In the genomic region with DNA sequence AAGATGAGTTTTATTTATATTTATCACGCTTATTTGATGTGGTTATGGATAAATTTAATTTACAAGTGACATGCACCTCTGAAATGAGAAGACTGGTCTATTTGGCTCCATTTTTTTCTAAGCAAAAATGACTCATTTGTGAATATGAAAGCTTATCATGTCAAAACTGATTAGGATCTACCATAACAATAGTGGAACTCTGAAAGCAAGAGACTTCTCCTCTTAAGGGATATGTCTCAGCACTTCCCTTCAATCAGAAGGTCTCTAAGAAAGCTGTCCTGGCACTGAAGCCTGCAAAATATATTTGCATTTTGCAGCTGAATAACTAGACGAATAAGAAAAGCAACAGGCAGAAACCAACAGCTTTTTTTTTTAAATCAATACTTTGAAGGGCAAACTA, we compare ENCODE assay signal across 19 cellular contexts. TPM values are rescaled to one million over a fixed set of nuclear protein-coding genes. Genes with fewer than 3 reads are reported as not detected.
DNase-seq lines count a peak whose midpoint lies in the region; ATAC-seq lines count a peak whose summit lies in the region.
"Had no signal": no experiment of that assay in that cellular context is flagged by ENCODE, and none has a peak within 500 bp of the region (broad histone marks: within the 10 kb centered on the region; RNA-seq: fewer than 3 reads in every experiment).

No MANE protein-coding gene starts in this region.

- H3K36me3 Mint-ChIP-seq in activated CD8-positive, alpha-beta memory T cell treated with anti-CD3 and anti-CD28 coated beads, Interleukin-2, amount 10 ng/mL, durations not matched to agents 7 days and 5 days, result peaks cover 38% of the 10 kb centered on the region
- peaks cover 56% of the 10 kb centered on the region for H3K36me3 Mint-ChIP-seq in activated CD8-positive, alpha-beta T cell treated with anti-CD3 and anti-CD28 coated beads, Interleukin-2, amount 10 ng/mL, durations not matched to agents 7 days and 5 days (ENCODE audit: low read depth)
- H3K36me3 Mint-ChIP-seq: type B pancreatic cell had no signal

- peak overlapping the region; percentile 90 for H3K27ac Mint-ChIP-seq in activated CD8-positive, alpha-beta memory T cell treated with anti-CD3 and anti-CD28 coated beads, Interleukin-2, amount 10 ng/mL, durations not matched to agents 7 days and 5 days
- H3K27ac Mint-ChIP-seq in activated CD8-positive, alpha-beta T cell treated with anti-CD3 and anti-CD28 coated beads, Interleukin-2, amount 10 ng/mL, durations not matched to agents 7 days and 5 days, result no peak overlapping the region
- H3K27ac Mint-ChIP-seq: type B pancreatic cell had no signal

- CTCF ChIA-PET in activated CD8-positive, alpha-beta memory T cell treated with anti-CD3 and anti-CD28 coated beads, Interleukin-2, amount 10 ng/mL, durations not matched to agents 7 days and 5 days (lab: Charles Lee), result interaction anchor here (1.0 to 1.7 kb wide), 5 partner anchors 13 to 69 kb away, joined by 4 to 5 read pairs (median 5); a partner anchor contains a TSS
- CTCF ChIA-PET in activated CD8-positive, alpha-beta T cell treated with anti-CD3 and anti-CD28 coated beads, Interleukin-2, amount 10 ng/mL, durations not matched to agents 7 days and 5 days (lab: Charles Lee), result interaction anchor here (1.0 to 5.5 kb wide), 3 partner anchors 12 to 71 kb away, joined by 5 to 24 read pairs (median 12); a partner anchor contains a TSS

- H3K9me3 Mint-ChIP-seq in activated CD8-positive, alpha-beta memory T cell treated with anti-CD3 and anti-CD28 coated beads, Interleukin-2, amount 10 ng/mL, durations not matched to agents 7 days and 5 days (ENCODE audit: low read depth), result no peaks in the 10 kb centered on the region
- no peaks in the 10 kb centered on the region for H3K9me3 Mint-ChIP-seq in activated CD8-positive, alpha-beta T cell treated with anti-CD3 and anti-CD28 coated beads, Interleukin-2, amount 10 ng/mL, durations not matched to agents 7 days and 5 days (ENCODE audit: insufficient read depth)
- H3K9me3 Mint-ChIP-seq: type B pancreatic cell had no signal

- peak; percentile 44 for ATAC-seq in activated CD8-positive, alpha-beta memory T cell treated with anti-CD3 and anti-CD28 coated beads, Interleukin-2, amount 10 ng/mL, durations not matched to agents 7 days and 5 days
- peak; percentile 36 for ATAC-seq in HG03159 (IDR thresholded peaks at IDR 0.05; ENCODE audit: unreplicated experiment)
- peak; percentile 24 for ATAC-seq in activated CD8-positive, alpha-beta T cell treated with anti-CD3 and anti-CD28 coated beads, Interleukin-2, amount 10 ng/mL, durations not matched to agents 7 days and 5 days
- ATAC-seq in HG03342 (IDR thresholded peaks at IDR 0.05; ENCODE audit: unreplicated experiment), result no peak
- no peak for ATAC-seq in HG03196 (IDR thresholded peaks at IDR 0.05; ENCODE audit: unreplicated experiment)
- no peak for ATAC-seq in GM21447 (IDR thresholded peaks at IDR 0.05; ENCODE audit: unreplicated experiment)
- ATAC-seq: mucosa of descending colon had no signal

- H3K27me3 Mint-ChIP-seq in activated CD8-positive, alpha-beta memory T cell treated with anti-CD3 and anti-CD28 coated beads, Interleukin-2, amount 10 ng/mL, durations not matched to agents 7 days and 5 days, result no peaks in the 10 kb centered on the region
- H3K27me3 Mint-ChIP-seq in activated CD8-positive, alpha-beta T cell treated with anti-CD3 and anti-CD28 coated beads, Interleukin-2, amount 10 ng/mL, durations not matched to agents 7 days and 5 days (ENCODE audit: low read depth), result no peaks in the 10 kb centered on the region

- no peak overlapping the region for H3K4me3 Mint-ChIP-seq in activated CD8-positive, alpha-beta memory T cell treated with anti-CD3 and anti-CD28 coated beads, Interleukin-2, amount 10 ng/mL, durations not matched to agents 7 days and 5 days
- no peak overlapping the region for H3K4me3 Mint-ChIP-seq in activated CD8-positive, alpha-beta T cell treated with anti-CD3 and anti-CD28 coated beads, Interleukin-2, amount 10 ng/mL, durations not matched to agents 7 days and 5 days
- H3K4me3 Mint-ChIP-seq: type B pancreatic cell had no signal

- peaks cover 69% of the 10 kb centered on the region for H3K4me1 Mint-ChIP-seq in activated CD8-positive, alpha-beta memory T cell treated with anti-CD3 and anti-CD28 coated beads, Interleukin-2, amount 10 ng/mL, durations not matched to agents 7 days and 5 days
- peaks cover 52% of the 10 kb centered on the region for H3K4me1 Mint-ChIP-seq in activated CD8-positive, alpha-beta T cell treated with anti-CD3 and anti-CD28 coated beads, Interleukin-2, amount 10 ng/mL, durations not matched to agents 7 days and 5 days (ENCODE audit: low read depth)

- POLR2A ChIA-PET in activated CD8-positive, alpha-beta T cell treated with anti-CD3 and anti-CD28 coated beads, Interleukin-2, amount 10 ng/mL, durations not matched to agents 7 days and 5 days (lab: Charles Lee), result interaction anchor here (1.0 to 1.3 kb wide), 2 partner anchors 9 to 13 kb away, joined by 4 to 7 read pairs; a partner anchor contains a TSS

- no peak for DNase-seq in activated CD8-positive, alpha-beta memory T cell treated with anti-CD3 and anti-CD28 coated beads, Interleukin-2, amount 10 ng/mL, durations not matched to agents 7 days and 5 days
- no peak for DNase-seq in activated CD8-positive, alpha-beta memory T cell treated with anti-CD3 and anti-CD28 coated beads, Interleukin-2, amount 50 U/mL, for 4 hours
- no peak for DNase-seq in activated CD8-positive, alpha-beta T cell treated with anti-CD3 and anti-CD28 coated beads, Interleukin-2, amount 10 ng/mL, durations not matched to agents 7 days and 5 days
- DNase-seq in pulmonary artery endothelial cell (ENCODE audit: low read depth, low spot score), result peak; percentile 47
- DNase-seq: activated gamma-delta T cell treated with Interleukin-2 at 50 U/mL for 16 hours; brain microvascular endothelial cell; EL; esophagus squamous epithelium; HCEC 1CT; KBM-7; mucosa of descending colon; NCI-H1417; NK-92 treated with Interleukin-12 subunit alpha and Interleukin-12 subunit beta, amount 100 ng/mL, for 24 hours; occipital lobe had no signal

RNA-seq across cellular contexts. Expression of a gene that starts 12.7 kb away (rescaled TPM):
- 10 to 100 TPM; 73.7 to 75.4 TPM for total RNA-seq in activated CD8-positive, alpha-beta memory T cell treated with anti-CD3 and anti-CD28 coated beads, Interleukin-2, amount 10 ng/mL, durations not matched to agents 7 days and 5 days
- total RNA-seq in activated CD8-positive, alpha-beta T cell treated with anti-CD3 and anti-CD28 coated beads, Interleukin-2, amount 10 ng/mL, durations not matched to agents 7 days and 5 days, result 10 to 100 TPM; 58.5 to 62.6 TPM
- 16.8 and 30.2 TPM in 2 replicates for total RNA-seq in pulmonary artery endothelial cell

RNA-seq across cellular contexts. Expression of a gene that starts 50.8 kb away (rescaled TPM):
- total RNA-seq in activated CD8-positive, alpha-beta memory T cell treated with anti-CD3 and anti-CD28 coated beads, Interleukin-2, amount 10 ng/mL, durations not matched to agents 7 days and 5 days, result 10 to 100 TPM; 28.2 to 34.5 TPM
- total RNA-seq in activated CD8-positive, alpha-beta T cell treated with anti-CD3 and anti-CD28 coated beads, Interleukin-2, amount 10 ng/mL, durations not matched to agents 7 days and 5 days, result 10 to 100 TPM; 12.9 to 15.0 TPM
- 12.3 and 26.9 TPM in 2 replicates for total RNA-seq in pulmonary artery endothelial cell

Comparison
In these comparisons a context has a peak if more than half of its experiments do, and no peak if none do; other contexts are left out.
1. ATAC-seq: peak in activated CD8-positive, alpha-beta memory T cell treated with anti-CD3 and anti-CD28 coated beads, Interleukin-2, amount 10 ng/mL, durations not matched to agents 7 days and 5 days (single experiment), HG03159 (single experiment) and activated CD8-positive, alpha-beta T cell treated with anti-CD3 and anti-CD28 coated beads, Interleukin-2, amount 10 ng/mL, durations not matched to agents 7 days and 5 days (single experiment); none in HG03342 (single experiment), HG03196 (single experiment) and GM21447 (single experiment).